8 cellular contexts compared by ENCODE assay signal in the genomic region with DNA sequence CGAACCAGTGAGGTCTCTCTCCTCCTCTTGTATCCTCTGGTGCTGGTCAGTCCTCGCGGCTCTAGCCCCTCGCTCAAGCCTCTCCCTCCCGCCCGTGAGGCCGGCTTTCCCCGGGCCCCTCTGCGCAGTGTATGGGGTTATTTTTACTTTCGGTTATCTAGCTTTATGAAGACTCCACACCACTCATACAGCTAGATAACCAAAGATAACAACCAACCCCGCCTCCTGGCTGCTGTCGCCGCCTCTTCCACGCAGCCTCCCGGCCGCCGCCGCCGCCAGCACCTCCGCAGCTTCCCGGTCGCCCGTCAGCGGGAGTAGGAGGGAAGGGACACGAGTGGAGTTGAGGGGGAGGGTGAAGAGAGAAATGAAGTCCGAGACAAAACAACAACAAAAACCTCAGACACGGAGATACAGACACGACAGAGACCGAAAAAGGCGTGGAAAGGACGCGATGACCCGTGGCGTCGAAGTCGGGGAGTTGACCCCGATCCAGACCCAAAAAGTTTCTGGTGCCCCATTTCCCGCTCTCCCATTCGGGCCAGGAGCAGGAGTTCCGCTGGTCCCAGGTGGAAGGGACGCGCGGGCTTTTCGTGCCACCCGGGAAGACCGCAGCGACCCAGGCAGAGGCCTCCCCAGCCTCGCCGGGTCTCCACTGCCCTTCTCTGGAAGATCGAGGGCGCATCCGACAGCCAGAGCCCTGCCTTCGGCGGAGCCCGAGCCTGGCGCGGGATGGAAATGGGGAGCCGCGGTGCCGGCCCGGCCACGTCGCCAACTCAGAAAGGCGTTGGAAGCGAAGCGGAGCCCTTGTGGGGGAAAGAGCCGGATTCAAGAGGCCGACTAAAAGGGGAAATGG. TPM values are rescaled to one million over a fixed set of nuclear protein-coding genes. Genes with fewer than 3 reads are reported as not detected.
A peak's percentile ranks its signal among the peaks of the same experiment; 100 is the strongest.
DNase-seq lines count a peak whose midpoint lies in the region; ATAC-seq and TF ChIP-seq lines count a peak whose summit lies in the region.

No MANE protein-coding gene starts in this region.

- peak; percentile 79 for ATAC-seq in activated CD8-positive, alpha-beta memory T cell treated with anti-CD3 and anti-CD28 coated beads, Interleukin-2, amount 10 ng/mL, durations not matched to agents 7 days and 5 days
- ATAC-seq in stimulated activated memory B cell treated with anti-CD40 and anti-IgM and Interleukin-4, amounts not matched to agents 10 μg/mL and 1 μg/mL and 100 μg/mL, for 72 hours, result peak; percentile 63
- ATAC-seq in esophagus mucosa (no peak), GM18517 (IDR thresholded peaks at IDR 0.05; ENCODE audit: unreplicated experiment) (no peak), sciatic nerve (no peak)

- H3K4ac ChIP-seq in H9 (ENCODE audit: low read depth, low read length), result no peak overlapping the region

- H2BK12ac ChIP-seq in H9 (ENCODE audit: insufficient read length, low read depth, low read length), result no peak overlapping the region

- no peak overlapping the region for H3K56ac ChIP-seq in H9 (ENCODE audit: insufficient read length, low read depth, low read length)

- H3K23me2 ChIP-seq in H9 (ENCODE audit: insufficient read length, low read depth, low read length, poor library complexity, severe bottlenecking), result peaks cover 20% of the 10 kb centered on the region

- no peak overlapping the region for H3K18ac ChIP-seq in H9 (ENCODE audit: insufficient read length, low read depth, low read length)

- peak overlapping the region; percentile 55 to 84 for H3K4me3 Mint-ChIP-seq in H9
- H3K4me3 Mint-ChIP-seq in activated CD8-positive, alpha-beta memory T cell treated with anti-CD3 and anti-CD28 coated beads, Interleukin-2, amount 10 ng/mL, durations not matched to agents 7 days and 5 days, result peak overlapping the region; percentile 79
- H3K4me3 Mint-ChIP-seq in stimulated activated memory B cell treated with anti-CD40 and anti-IgM and Interleukin-4, amounts not matched to agents 10 μg/mL and 1 μg/mL and 100 μg/mL, for 72 hours, result peak overlapping the region; percentile 87

- H2AFZ ChIP-seq in H9 (ENCODE audit: low read length), result no peak overlapping the region

- WGBS in H9 (ENCODE audit: extremely low coverage, insufficient read length, low lambda C conversion rate), result no CpG with 5 or more reads among the region's 68 CpGs
- no CpG with 5 or more reads among the region's 68 CpGs for WGBS in iPS DF 6.9 (ENCODE audit: insufficient coverage, insufficient read length)

- H3K36me3 Mint-ChIP-seq in H9 (ENCODE audit: insufficient read depth in 1 of 3, low read depth in 3 of 3), result no peaks in the 10 kb centered on the region; a peak in 1 of 7 replicates
- H3K36me3 Mint-ChIP-seq in activated CD8-positive, alpha-beta memory T cell treated with anti-CD3 and anti-CD28 coated beads, Interleukin-2, amount 10 ng/mL, durations not matched to agents 7 days and 5 days, result peaks cover 2% of the 10 kb centered on the region
- no peaks in the 10 kb centered on the region for H3K36me3 Mint-ChIP-seq in stimulated activated memory B cell treated with anti-CD40 and anti-IgM and Interleukin-4, amounts not matched to agents 10 μg/mL and 1 μg/mL and 100 μg/mL, for 72 hours

- peaks cover 40 to 47% of the 10 kb centered on the region in 2 experiments for H3K4me1 Mint-ChIP-seq in H9
- peaks cover 18% of the 10 kb centered on the region for H3K4me1 Mint-ChIP-seq in activated CD8-positive, alpha-beta memory T cell treated with anti-CD3 and anti-CD28 coated beads, Interleukin-2, amount 10 ng/mL, durations not matched to agents 7 days and 5 days
- peaks cover 27% of the 10 kb centered on the region for H3K4me1 Mint-ChIP-seq in stimulated activated memory B cell treated with anti-CD40 and anti-IgM and Interleukin-4, amounts not matched to agents 10 μg/mL and 1 μg/mL and 100 μg/mL, for 72 hours

- H3K27me3 ChIP-seq in A673 (replicated peaks; ENCODE audit: insufficient read depth, low read depth, low read length, poor library complexity) (peaks cover 91% of the 10 kb centered on the region), H9 (ENCODE audit: insufficient read depth, low read length) (peaks cover 39% of the 10 kb centered on the region), iPS DF 6.9 (ENCODE audit: control insufficient read depth, insufficient read depth, low read length) (peaks cover 46% of the 10 kb centered on the region)

- no peak overlapping the region for H2AK5ac ChIP-seq in H9 (ENCODE audit: insufficient read length, low read length)

- TF ChIP-seq CTCF in A673 (conservative IDR thresholded peaks at IDR 0.05; ENCODE audit: low read depth, low read length) (no peak), H9 (conservative IDR thresholded peaks at IDR 0.05) (0 out of 3 replicates have a peak, but pooled peaks have one; percentile 8)

- CTCF ChIA-PET in A673 (lab: Charles Lee), result no interaction called here
- CTCF ChIA-PET in activated CD8-positive, alpha-beta memory T cell treated with anti-CD3 and anti-CD28 coated beads, Interleukin-2, amount 10 ng/mL, durations not matched to agents 7 days and 5 days (lab: Charles Lee), result interaction anchor here (0.7 to 3.8 kb wide), 8 partner anchors 8 to 174 kb away, joined by 3 to 42 read pairs (median 4); no protein-coding TSS in a partner anchor

- H2BK5ac ChIP-seq in H9 (ENCODE audit: insufficient read length, low read length), result no peak overlapping the region

- H3K27me3 Mint-ChIP-seq in H9 (ENCODE audit: low read depth), result peaks cover 75% of the 10 kb centered on the region
- peaks cover 91% of the 10 kb centered on the region for H3K27me3 Mint-ChIP-seq in activated CD8-positive, alpha-beta memory T cell treated with anti-CD3 and anti-CD28 coated beads, Interleukin-2, amount 10 ng/mL, durations not matched to agents 7 days and 5 days
- peaks cover 86% of the 10 kb centered on the region for H3K27me3 Mint-ChIP-seq in stimulated activated memory B cell treated with anti-CD40 and anti-IgM and Interleukin-4, amounts not matched to agents 10 μg/mL and 1 μg/mL and 100 μg/mL, for 72 hours

- H3K36me3 ChIP-seq in A673 (ENCODE audit: insufficient read depth, low read length, poor library complexity, severe bottlenecking) (no peaks in the 10 kb centered on the region), iPS DF 6.9 (ENCODE audit: control insufficient read depth, insufficient read depth, low read length) (no peaks in the 10 kb centered on the region)

- intact Hi-C loops in A673 (cut with micrococcal nuclease; ENCODE audit: unreplicated experiment), result no loop called here
- intact Hi-C loops in sciatic nerve (cut with DNase I), result no loop called here

- POLR2A ChIA-PET in A673 (lab: Charles Lee; ENCODE audit: low non-redundant PET), result no interaction called here

- no TSS peak for BruUV-seq in A673 (replicated peaks; lab: Mats Ljungman, UMichigan)

- H3K4me2 ChIP-seq in H9 (ENCODE audit: insufficient read depth, insufficient read length, low read length), result peak overlapping the region; percentile 51

- H2BK15ac ChIP-seq in H9 (ENCODE audit: low read depth, low read length), result no peak overlapping the region

- no peak overlapping the region for H3K23ac ChIP-seq in H9 (ENCODE audit: insufficient read length, low read depth, low read length)

- H3K14ac ChIP-seq in H9 (ENCODE audit: insufficient read depth, low read length), result no peak overlapping the region

- no peak for DNase-seq in A673 (ENCODE audit: low spot score)
- peak; percentile 41 for DNase-seq in H9
- DNase-seq in activated CD8-positive, alpha-beta memory T cell treated with anti-CD3 and anti-CD28 coated beads, Interleukin-2, amount 10 ng/mL, durations not matched to agents 7 days and 5 days, result peak; percentile 57
- no peak for DNase-seq in iPS DF 6.9 (ENCODE audit: low read depth, low spot score)
- no peak for DNase-seq in sciatic nerve (ENCODE audit: low spot score)

- no peak overlapping the region for H3K27ac ChIP-seq in A673 (ENCODE audit: low read depth, low read length, poor library complexity, severe bottlenecking)
- no peak overlapping the region for H3K27ac ChIP-seq in H9 (ENCODE audit: insufficient read length, low read depth, low read length)
- no peak overlapping the region for H3K27ac ChIP-seq in iPS DF 6.9 (ENCODE audit: low read length)

- no peak overlapping the region for H4K91ac ChIP-seq in H9 (ENCODE audit: insufficient read length, low read depth, low read length)

- H3K4me1 ChIP-seq in A673 (ENCODE audit: insufficient read depth, low read length, poor library complexity, severe bottlenecking) (peaks cover 14% of the 10 kb centered on the region), H9 (ENCODE audit: insufficient read depth, low read length) (no peaks in the 10 kb centered on the region; the same call in 1 of the 2 replicates), iPS DF 6.9 (ENCODE audit: control insufficient read depth, insufficient read depth, low read length) (peaks cover 8% of the 10 kb centered on the region; the same call in 1 of the 2 replicates)

- H3K27ac Mint-ChIP-seq in H9, result no peak overlapping the region; a peak in 1 of 7 replicates
- H3K27ac Mint-ChIP-seq in activated CD8-positive, alpha-beta memory T cell treated with anti-CD3 and anti-CD28 coated beads, Interleukin-2, amount 10 ng/mL, durations not matched to agents 7 days and 5 days, result peak overlapping the region; percentile 45
- H3K27ac Mint-ChIP-seq in stimulated activated memory B cell treated with anti-CD40 and anti-IgM and Interleukin-4, amounts not matched to agents 10 μg/mL and 1 μg/mL and 100 μg/mL, for 72 hours, result peak overlapping the region; percentile 83

- H4K20me1 ChIP-seq in H9 (ENCODE audit: control insufficient read depth, insufficient read depth, insufficient read length), result no peaks in the 10 kb centered on the region

- no peak overlapping the region for H3K9ac ChIP-seq in H9 (ENCODE audit: extremely low read depth, insufficient read length, low read length)

- no peaks in the 10 kb centered on the region for H3K9me3 ChIP-seq in A673 (ENCODE audit: low read depth, low read length, poor library complexity, severe bottlenecking)
- no peaks in the 10 kb centered on the region for H3K9me3 ChIP-seq in H9 (ENCODE audit: control insufficient read depth, low read depth, low read length)
- no peaks in the 10 kb centered on the region for H3K9me3 ChIP-seq in iPS DF 6.9 (ENCODE audit: control insufficient read depth, insufficient read depth, low read length)

- H3K9me3 Mint-ChIP-seq in H9, result no peaks in the 10 kb centered on the region; a peak in 1 of 5 replicates
- no peaks in the 10 kb centered on the region for H3K9me3 Mint-ChIP-seq in activated CD8-positive, alpha-beta memory T cell treated with anti-CD3 and anti-CD28 coated beads, Interleukin-2, amount 10 ng/mL, durations not matched to agents 7 days and 5 days (ENCODE audit: low read depth)
- no peaks in the 10 kb centered on the region for H3K9me3 Mint-ChIP-seq in stimulated activated memory B cell treated with anti-CD40 and anti-IgM and Interleukin-4, amounts not matched to agents 10 μg/mL and 1 μg/mL and 100 μg/mL, for 72 hours

- no peak overlapping the region for H3T11ph ChIP-seq in H9 (ENCODE audit: low read length)

- H3K79me1 ChIP-seq in H9 (ENCODE audit: insufficient read depth, low read depth, low read length, poor library complexity, severe bottlenecking), result no peaks in the 10 kb centered on the region

- H2BK120ac ChIP-seq in H9 (ENCODE audit: low read depth, low read length, poor library complexity, severe bottlenecking), result no peak overlapping the region

- no peaks in the 10 kb centered on the region for H3K79me2 ChIP-seq in H9 (ENCODE audit: insufficient read depth, low read length)

- H3K4me3 ChIP-seq in A673 (ENCODE audit: low read depth, low read length, poor library complexity, severe bottlenecking) (peak overlapping the region; percentile 38), iPS DF 6.9 (ENCODE audit: low read length) (peak overlapping the region; percentile 7; the same call in 1 of the 2 replicates)

- no peak overlapping the region for H4K8ac ChIP-seq in H9 (replicated peaks; ENCODE audit: insufficient read length, low read depth, low read length)

- no peak overlapping the region for H4K5ac ChIP-seq in H9 (ENCODE audit: insufficient read length, low read depth, low read length)

- H2BK20ac ChIP-seq in H9 (ENCODE audit: low read depth, low read length, poor library complexity, severe bottlenecking), result no peak overlapping the region

RNA-seq across cellular contexts. Expression of gene RHBG, which starts 51.4 kb away (rescaled TPM):
- not detected in 2 replicates for total RNA-seq in A673 (2021)
- 1.4 and 1.5 TPM in 2 replicates for total RNA-seq in H9 (2021)
- total RNA-seq in activated CD8-positive, alpha-beta memory T cell treated with anti-CD3 and anti-CD28 coated beads, Interleukin-2, amount 10 ng/mL, durations not matched to agents 7 days and 5 days, result not detected
- 1.7 TPM for total RNA-seq in esophagus mucosa
- total RNA-seq in sciatic nerve, result not detected

Comparison
In these comparisons a context has a peak if more than half of its experiments do, and no peak if none do; other contexts are left out.
1. DNase-seq: peak in H9 (single experiment) and activated CD8-positive, alpha-beta memory T cell treated with anti-CD3 and anti-CD28 coated beads, Interleukin-2, amount 10 ng/mL, durations not matched to agents 7 days and 5 days (single experiment); none in A673 (single experiment), iPS DF 6.9 (single experiment) and sciatic nerve (single experiment).
2. H3K27ac Mint-ChIP-seq: peak in activated CD8-positive, alpha-beta memory T cell treated with anti-CD3 and anti-CD28 coated beads, Interleukin-2, amount 10 ng/mL, durations not matched to agents 7 days and 5 days (single experiment) and stimulated activated memory B cell treated with anti-CD40 and anti-IgM and Interleukin-4, amounts not matched to agents 10 μg/mL and 1 μg/mL and 100 μg/mL, for 72 hours (single experiment); none in H9 (0 of 3).
3. ATAC-seq: peak in activated CD8-positive, alpha-beta memory T cell treated with anti-CD3 and anti-CD28 coated beads, Interleukin-2, amount 10 ng/mL, durations not matched to agents 7 days and 5 days (single experiment) and stimulated activated memory B cell treated with anti-CD40 and anti-IgM and Interleukin-4, amounts not matched to agents 10 μg/mL and 1 μg/mL and 100 μg/mL, for 72 hours (single experiment); none in esophagus mucosa (single experiment), GM18517 (single experiment) and sciatic nerve (single experiment).
4. Peak in every context shown above with its lines, with median percentiles within 50 percentile points of each other: H3K4me3 Mint-ChIP-seq.